ENCODE assay signal across 8 cellular contexts in genomic region chr1:6603424-6603850, GRCh38. TPM values are rescaled to one million over a fixed set of nuclear protein-coding genes. Genes with fewer than 3 reads are reported as not detected.
DNase-seq lines count a peak whose midpoint lies in the region; ATAC-seq, FAIRE-seq and TF ChIP-seq lines count a peak whose summit lies in the region.

No MANE protein-coding gene starts in this region.

- H3K27ac Mint-ChIP-seq in brain = peak overlapping the region; percentile 86 to 99 (median 98)

- H3K4me2 ChIP-seq in keratinocyte (ENCODE audit: control insufficient read depth, extremely low read depth, insufficient read depth, low read depth, low read length) = peak overlapping the region; percentile 95

- peak overlapping the region; percentile 100 for H3K9ac ChIP-seq in keratinocyte (ENCODE audit: control insufficient read depth, extremely low read depth, insufficient read depth, low read length)

- peaks cover 0 to 3% (median 0%) of the 10 kb centered on the region in 5 experiments for H3K9me3 Mint-ChIP-seq in brain

- no peaks in the 10 kb centered on the region for H3K9me1 ChIP-seq in keratinocyte (ENCODE audit: control insufficient read depth, extremely low read depth, insufficient read depth, low read length)

- H3K4me1 Mint-ChIP-seq in brain = peaks cover 41% of the 10 kb centered on the region

- TF ChIP-seq POLR2A in GM18951 (IDR thresholded peaks at IDR 0.05; ENCODE audit: extremely low read depth, insufficient read depth, insufficient read length) = peak; percentile 11

- peaks cover 4% of the 10 kb centered on the region for H3K36me3 Mint-ChIP-seq in brain

- H3K36me3 ChIP-seq in keratinocyte (ENCODE audit: control insufficient read depth in 2 of 2, extremely low read depth in 1 of 2, insufficient read depth in 2 of 2, low read length in 2 of 2) = peaks cover 5 to 13% of the 10 kb centered on the region in 2 experiments

- no peaks in the 10 kb centered on the region for H3K9me3 ChIP-seq in keratinocyte (ENCODE audit: control insufficient read depth, low read depth, low read length)

- H3K27me3 Mint-ChIP-seq in brain = no peaks in the 10 kb centered on the region

- H2AFZ ChIP-seq in keratinocyte (ENCODE audit: control insufficient read depth, low read length) = peak overlapping the region; percentile 71

- peaks cover 35% of the 10 kb centered on the region for H3K4me1 ChIP-seq in keratinocyte (ENCODE audit: control insufficient read depth, extremely low read depth, insufficient read depth, low read length)

- H3K27me3 ChIP-seq in keratinocyte (ENCODE audit: control insufficient read depth, extremely low read depth, insufficient read depth, low read length) = no peaks in the 10 kb centered on the region

- peaks cover 40% of the 10 kb centered on the region for H3K79me2 ChIP-seq in keratinocyte (ENCODE audit: control insufficient read depth, insufficient read depth, low read length)

- peak; percentile 16 for ATAC-seq in HG03378 (IDR thresholded peaks at IDR 0.05; ENCODE audit: unreplicated experiment)

- dilution Hi-C loops in keratinocyte (cut with MboI; ENCODE audit: extremely low pct_ligation_motif_present, low sequenced_read_pairs) = no loop called here

- H3K4me3 ChIP-seq in keratinocyte (ENCODE audit: control insufficient read depth in 2 of 3, extremely low read depth in 1 of 3, insufficient read depth in 2 of 3, low read depth in 1 of 3, low read length in 3 of 3) = peak overlapping the region; percentile 41 to 74 (median 74)

- no peak for TF ChIP-seq CTCF in brain (conservative IDR thresholded peaks at IDR 0.05)
- no peak for TF ChIP-seq CTCF in keratinocyte (optimal IDR thresholded peaks at IDR 0.05 in 1 of 3, IDR thresholded peaks at IDR 0.05 in 1 of 3, conservative IDR thresholded peaks at IDR 0.05 in 1 of 3; ENCODE audit: extremely low read depth in 1 of 3, insufficient read depth in 2 of 3, low read length in 3 of 3)

- DNase-seq in T1000 (lab: John Stamatoyannopoulos, UW) (peak; percentile 60), keratinocyte (ENCODE audit: low read depth, low spot score) (no peak), DMS79 treated with DMSO at 0.1 percent for 48 hours (lab: John Stamatoyannopoulos, UW) (no peak), iPS-NIHi11 (ENCODE audit: low spot score) (no peak)
- DNase-seq in stimulated activated CD4-positive, alpha-beta T cell treated with anti-CD3 and anti-CD28 coated beads, Interleukin-2, amount 100 ng/mL, for 24 hours = peak; percentile 58 to 62

- H3K4me3 Mint-ChIP-seq in brain = peak overlapping the region; percentile 80 to 87 (median 83)

- no peak for FAIRE-seq in keratinocyte (lab: Jason Lieb, UNC)

- H4K20me1 ChIP-seq in keratinocyte (ENCODE audit: control insufficient read depth, extremely low read depth, insufficient read depth, low read length) = peaks cover 21% of the 10 kb centered on the region

- peak overlapping the region; percentile 97 for H3K27ac ChIP-seq in keratinocyte (ENCODE audit: control insufficient read depth, insufficient read depth, low read length)

- in situ Hi-C loops in GM18951 (cut with MboI; ENCODE audit: low sequenced_read_pairs, unreplicated experiment) = no loop called here

RNA-seq across cellular contexts. Expression of gene KLHL21, which starts 0.8 kb away (rescaled TPM):
- 22.0 TPM for polyA plus RNA-seq in brain (ENCODE audit: insufficient read depth, low read depth, low replicate concordance)
- polyA plus RNA-seq in keratinocyte = 24.8 to 51.0 TPM (median 32.8 TPM) in 3 replicates
- polyA plus RNA-seq in keratinocyte (2011; ENCODE audit: low read depth) = 40.9 TPM
- polyA plus RNA-seq in keratinocyte (2011; cell fraction: cytosol; rRNA removed) = 21.0 and 28.6 TPM in 2 replicates
- 92.1 and 94.8 TPM in 2 replicates for polyA plus RNA-seq in keratinocyte (2011; cell fraction: nucleus; rRNA removed)
- 61.1 and 71.4 TPM in 2 replicates for polyA plus RNA-seq in keratinocyte (2012; ENCODE audit: low replicate concordance)
- 45.2 to 103 TPM (median 54.5 TPM) in 3 replicates for polyA minus RNA-seq in keratinocyte
- polyA minus RNA-seq in keratinocyte (2011; cell fraction: cytosol; rRNA and poly(A)+ RNA removed) = 99.4 TPM
- polyA minus RNA-seq in keratinocyte (2011; cell fraction: nucleus; rRNA and poly(A)+ RNA removed) = 96.4 and 111 TPM in 2 replicates

RNA-seq across cellular contexts. Expression of gene PHF13, which starts 10.1 kb away (rescaled TPM):
- polyA plus RNA-seq in brain (ENCODE audit: insufficient read depth, low read depth, low replicate concordance) = 31.7 TPM
- polyA plus RNA-seq in keratinocyte = 2.4 to 8.3 TPM (median 4.5 TPM) in 3 replicates
- polyA plus RNA-seq in keratinocyte (2011; ENCODE audit: low read depth) = 5.5 TPM
- polyA plus RNA-seq in keratinocyte (2011; cell fraction: cytosol; rRNA removed) = 4.1 and 4.2 TPM in 2 replicates
- polyA plus RNA-seq in keratinocyte (2011; cell fraction: nucleus; rRNA removed) = 13.6 and 13.9 TPM in 2 replicates
- 9.5 and 18.7 TPM in 2 replicates for polyA plus RNA-seq in keratinocyte (2012; ENCODE audit: low replicate concordance)
- 2.9 to 4.9 TPM (median 4.6 TPM) in 3 replicates for polyA minus RNA-seq in keratinocyte
- 3.1 TPM for polyA minus RNA-seq in keratinocyte (2011; cell fraction: cytosol; rRNA and poly(A)+ RNA removed)
- 5.7 and 7.1 TPM in 2 replicates for polyA minus RNA-seq in keratinocyte (2011; cell fraction: nucleus; rRNA and poly(A)+ RNA removed)

RNA-seq across cellular contexts. Expression of gene THAP3, which starts 21.2 kb away (rescaled TPM):
- polyA plus RNA-seq in brain (ENCODE audit: insufficient read depth, low read depth, low replicate concordance) (28.1 TPM), keratinocyte (5.1 to 6.0 TPM (median 5.1 TPM) in 3 replicates)
- polyA plus RNA-seq in keratinocyte (2011; ENCODE audit: low read depth) = 8.6 TPM
- polyA plus RNA-seq in keratinocyte (2011; cell fraction: cytosol; rRNA removed) = 2.8 and 4.3 TPM in 2 replicates
- 6.3 and 7.6 TPM in 2 replicates for polyA plus RNA-seq in keratinocyte (2011; cell fraction: nucleus; rRNA removed)
- 7.3 and 9.8 TPM in 2 replicates for polyA plus RNA-seq in keratinocyte (2012; ENCODE audit: low replicate concordance)
- 2.4 to 17.0 TPM (median 3.1 TPM) in 3 replicates for polyA minus RNA-seq in keratinocyte
- polyA minus RNA-seq in keratinocyte (2011; cell fraction: cytosol; rRNA and poly(A)+ RNA removed) = 7.3 TPM
- polyA minus RNA-seq in keratinocyte (2011; cell fraction: nucleus; rRNA and poly(A)+ RNA removed) = 1.8 and 3.2 TPM in 2 replicates

RNA-seq across cellular contexts. Expression of gene ZBTB48, which starts 23.6 kb away (rescaled TPM):
- polyA plus RNA-seq in brain (ENCODE audit: insufficient read depth, low read depth, low replicate concordance) (24.0 TPM), keratinocyte (9.7 to 21.1 TPM (median 10.9 TPM) in 3 replicates)
- polyA plus RNA-seq in keratinocyte (2011; ENCODE audit: low read depth) = 13.1 TPM
- 5.6 and 9.2 TPM in 2 replicates for polyA plus RNA-seq in keratinocyte (2011; cell fraction: cytosol; rRNA removed)
- polyA plus RNA-seq in keratinocyte (2011; cell fraction: nucleus; rRNA removed) = 28.2 and 30.9 TPM in 2 replicates
- polyA plus RNA-seq in keratinocyte (2012; ENCODE audit: low replicate concordance) = 11.5 and 12.6 TPM in 2 replicates
- 12.6 to 19.0 TPM (median 16.8 TPM) in 3 replicates for polyA minus RNA-seq in keratinocyte
- 25.7 TPM for polyA minus RNA-seq in keratinocyte (2011; cell fraction: cytosol; rRNA and poly(A)+ RNA removed)
- polyA minus RNA-seq in keratinocyte (2011; cell fraction: nucleus; rRNA and poly(A)+ RNA removed) = 17.1 and 28.2 TPM in 2 replicates

RNA-seq across cellular contexts. Expression of gene TAS1R1, which starts 48.3 kb away (rescaled TPM):
- polyA plus RNA-seq in brain (ENCODE audit: insufficient read depth, low read depth, low replicate concordance) (not detected), keratinocyte (not detected in 3 replicates)
- not detected for polyA plus RNA-seq in keratinocyte (2011; ENCODE audit: low read depth)
- polyA plus RNA-seq in keratinocyte (2011; cell fraction: cytosol; rRNA removed) = not detected in 2 replicates
- polyA plus RNA-seq in keratinocyte (2011; cell fraction: nucleus; rRNA removed) = not detected in 2 replicates
- 0.17 TPM in 1 of 2 replicates, not detected in the other for polyA plus RNA-seq in keratinocyte (2012; ENCODE audit: low replicate concordance)
- not detected in 3 replicates for polyA minus RNA-seq in keratinocyte
- polyA minus RNA-seq in keratinocyte (2011; cell fraction: cytosol; rRNA and poly(A)+ RNA removed) = not detected
- polyA minus RNA-seq in keratinocyte (2011; cell fraction: nucleus; rRNA and poly(A)+ RNA removed) = not detected in 2 replicates

Comparison
In these comparisons a context has a peak if more than half of its experiments do, and no peak if none do; other contexts are left out.
1. DNase-seq: peak in T1000 (single experiment) and stimulated activated CD4-positive, alpha-beta T cell treated with anti-CD3 and anti-CD28 coated beads, Interleukin-2, amount 100 ng/mL, for 24 hours (2 of 2); none in keratinocyte (single experiment), DMS79 treated with DMSO at 0.1 percent for 48 hours (single experiment) and iPS-NIHi11 (single experiment).